Comparison of ENCODE assay signal across 1 cellular context in the genomic region with DNA sequence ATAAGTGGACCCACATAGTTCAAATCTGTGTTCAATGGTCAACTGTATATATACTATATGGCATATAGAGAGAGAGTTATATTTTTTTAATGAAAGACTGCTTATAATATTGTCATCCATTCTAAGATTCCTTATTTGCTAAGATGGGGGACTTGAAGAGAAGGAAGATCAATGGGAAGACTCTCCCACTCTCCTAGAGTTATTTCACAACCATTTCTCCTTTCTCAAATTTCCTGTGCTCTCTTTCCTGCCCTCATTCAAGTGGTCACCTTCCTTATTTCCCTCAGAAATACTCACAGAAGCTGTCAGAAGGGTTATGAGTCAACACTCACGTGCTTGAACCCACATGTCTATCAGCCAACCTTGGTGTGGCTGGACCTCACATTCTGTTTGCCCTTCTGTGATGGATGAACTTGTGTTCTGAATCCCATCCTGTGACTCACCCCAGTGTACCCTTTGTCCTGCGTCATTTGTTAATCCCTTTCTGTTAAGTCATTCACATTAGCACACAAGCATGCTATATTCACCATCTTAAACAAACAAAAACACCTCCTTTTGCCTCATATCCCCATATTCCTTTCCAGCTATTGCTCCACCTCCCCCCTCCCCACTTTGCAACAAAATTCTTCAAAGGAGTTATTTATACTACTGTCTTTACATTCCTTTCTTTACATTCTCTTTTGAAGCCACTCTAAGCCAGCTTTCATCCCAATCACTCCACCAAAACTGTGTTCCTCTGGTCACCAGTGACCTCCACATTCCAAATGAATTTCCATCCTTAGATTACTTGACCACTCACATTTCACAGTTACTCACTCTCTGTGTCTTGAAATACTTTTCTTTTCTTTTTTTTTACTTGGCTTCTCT.
A peak's percentile ranks its signal among the peaks of the same experiment; 100 is the strongest.
TF ChIP-seq lines count a peak whose summit lies in the region.

No MANE protein-coding gene starts in this region.

TF ChIP-seq in HepG2, 621 proteins besides CTCF, POLR2A, EP300 and RAD21 (continued from another document):
- no peak for TF ChIP-seq ZNF414 (CRISPR knock-in tag; IDR thresholded peaks at IDR 0.05)
- TF ChIP-seq ETV5 (CRISPR knock-in tag; IDR thresholded peaks at IDR 0.05; ENCODE audit: borderline replicate concordance) = peak; percentile 14; the same call in 1 of the 2 replicates
- TF ChIP-seq FOSL1 (CRISPR knock-in tag; IDR thresholded peaks at IDR 0.05; ENCODE audit: borderline replicate concordance) = peak; percentile 29; the same call in 1 of the 2 replicates
- TF ChIP-seq KDM6A (CRISPR knock-in tag; IDR thresholded peaks at IDR 0.05; ENCODE audit: low read depth) = no peak
- TF ChIP-seq KLF6 (CRISPR knock-in tag; IDR thresholded peaks at IDR 0.05) = no peak
- TF ChIP-seq ZNF644 (CRISPR knock-in tag; IDR thresholded peaks at IDR 0.05; ENCODE audit: low read depth) = 0 out of 2 replicates have a peak, but pooled peaks have one; percentile 43
- TF ChIP-seq HIC2 (CRISPR knock-in tag; IDR thresholded peaks at IDR 0.05; ENCODE audit: low read depth) = no peak
- 0 out of 2 replicates have a peak, but pooled peaks have one; percentile 29 for TF ChIP-seq TCF7 (IDR thresholded peaks at IDR 0.05; ENCODE audit: low read depth)
- peak; percentile 80 for TF ChIP-seq TFE3 (CRISPR knock-in tag; IDR thresholded peaks at IDR 0.05)
